Comparison of ENCODE assay signal across 23 cellular contexts in genomic region chr11:2664331-2664730, GRCh38.
"Had no signal": no experiment of that assay in that cellular context is flagged by ENCODE, and none has a peak within 500 bp of the region (broad histone marks: within the 10 kb centered on the region; RNA-seq: fewer than 3 reads in every experiment).

No MANE protein-coding gene starts in this region.

- H3K36me3 ChIP-seq: brain microvascular endothelial cell, tibial artery, WERI-Rb-1 had no signal

- H3K27ac ChIP-seq: brain microvascular endothelial cell, spleen, tibial artery, WERI-Rb-1 had no signal

- H3K4me3 ChIP-seq: lung, spleen, tibial artery had no signal

- H3K9me3 Mint-ChIP-seq: activated T-cell treated with anti-CD3 and anti-CD28 coated beads, Interleukin-2, amount 50 U/mL, for 24 hours had no signal

- DNase-seq: activated CD4-positive, alpha-beta T cell treated with anti-CD3 and anti-CD28 coated beads for 1 hour; activated CD4-positive, alpha-beta T cell treated with anti-CD3 and anti-CD28 coated beads, Interleukin-2, amount 50 U/mL, for 48 hours; activated naive CD4-positive, alpha-beta T cell treated with Interleukin-2 at 50 U/mL for 16 hours; activated naive CD8-positive, alpha-beta T cell treated with anti-CD3 and anti-CD28 coated beads, Interleukin-2, amount 50 U/mL, for 24 hours; activated T-cell treated with anti-CD3 and anti-CD28 coated beads, Interleukin-2, amount 50 U/mL, for 24 hours; aorta; brain microvascular endothelial cell; central memory CD4-positive, alpha-beta T cell; cortex of kidney; effector memory CD4-positive, alpha-beta T cell; foreskin fibroblast; left colon; nephron progenitor cell; occipital lobe; stimulated activated naive B cell treated with anti-CD40 and anti-IgM and Interleukin-4, amounts not matched to agents 10 μg/mL and 1 μg/mL and 100 μg/mL, for 72 hours; SW 1271; T-helper 2 cell; tibial artery had no signal

- H3K4me1 Mint-ChIP-seq: activated naive CD8-positive, alpha-beta T cell treated with anti-CD3 and anti-CD28 coated beads, Interleukin-2, amount 50 U/mL, for 24 hours had no signal

- H3K4me1 ChIP-seq: spleen, tibial artery had no signal

- ATAC-seq: activated naive CD8-positive, alpha-beta T cell treated with anti-CD3 and anti-CD28 coated beads, Interleukin-2, amount 50 U/mL, for 24 hours; left colon; stimulated activated naive B cell treated with anti-CD40 and anti-IgM and Interleukin-4, amounts not matched to agents 10 μg/mL and 1 μg/mL and 100 μg/mL, for 72 hours had no signal

- H3K27me3 ChIP-seq: brain microvascular endothelial cell, spleen, tibial artery had no signal

- H3K4me3 Mint-ChIP-seq: activated naive CD8-positive, alpha-beta T cell treated with anti-CD3 and anti-CD28 coated beads, Interleukin-2, amount 50 U/mL, for 24 hours; activated T-cell treated with anti-CD3 and anti-CD28 coated beads, Interleukin-2, amount 50 U/mL, for 24 hours; mesothelial cell of epicardium; nephron progenitor cell; stimulated activated naive B cell treated with anti-CD40 and anti-IgM and Interleukin-4, amounts not matched to agents 10 μg/mL and 1 μg/mL and 100 μg/mL, for 72 hours had no signal

- H3K27ac Mint-ChIP-seq: activated naive CD8-positive, alpha-beta T cell treated with anti-CD3 and anti-CD28 coated beads, Interleukin-2, amount 50 U/mL, for 24 hours; activated T-cell treated with anti-CD3 and anti-CD28 coated beads, Interleukin-2, amount 50 U/mL, for 24 hours; activated T-helper 2 cell treated with anti-CD3 and anti-CD28 coated beads, Interferon-gamma antibody, Interleukin-2, Interleukin-4, amounts not matched to agents 10 μg/mL and 5 μg/mL and 100 μg/mL, durations not matched to agents 14 hours and 24 hours and 36 hours; mesothelial cell of epicardium; nephron progenitor cell; stimulated activated naive B cell treated with anti-CD40 and anti-IgM and Interleukin-4, amounts not matched to agents 10 μg/mL and 1 μg/mL and 100 μg/mL, for 72 hours had no signal

- H3K27me3 Mint-ChIP-seq: activated naive CD8-positive, alpha-beta T cell treated with anti-CD3 and anti-CD28 coated beads, Interleukin-2, amount 50 U/mL, for 24 hours; activated T-cell treated with anti-CD3 and anti-CD28 coated beads, Interleukin-2, amount 50 U/mL, for 24 hours; stimulated activated naive B cell treated with anti-CD40 and anti-IgM and Interleukin-4, amounts not matched to agents 10 μg/mL and 1 μg/mL and 100 μg/mL, for 72 hours had no signal
